In the genomic region with DNA sequence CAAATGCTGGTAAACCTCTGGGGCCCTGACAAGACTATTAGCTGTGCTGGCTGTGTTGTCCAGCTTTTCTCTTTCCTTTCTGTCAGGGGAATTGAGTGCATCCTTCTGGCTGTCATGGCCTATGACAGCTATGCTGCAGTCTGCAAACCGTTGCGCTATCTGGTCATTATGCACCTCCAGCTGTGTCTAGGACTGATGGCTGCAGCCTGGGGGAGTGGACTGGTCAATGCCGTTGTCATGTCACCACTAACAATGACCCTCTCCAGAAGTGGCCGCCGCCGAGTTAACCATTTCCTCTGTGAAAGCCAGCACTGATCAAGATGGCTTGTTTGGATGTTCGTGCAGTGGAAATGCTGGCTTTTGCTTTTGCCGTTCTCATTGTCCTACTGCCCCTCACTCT, we compare ENCODE assay signal across 2 cellular contexts.
TF ChIP-seq lines count a peak whose summit lies in the region.

No MANE protein-coding gene starts in this region.

TF ChIP-seq in H1, 55 proteins besides CTCF, POLR2A, EP300 and RAD21:
- no peak for TF ChIP-seq BCL11A (IDR thresholded peaks at IDR 0.05; ENCODE audit: low read depth in 2 of 2, low read length in 2 of 2)
- TF ChIP-seq NANOG (IDR thresholded peaks at IDR 0.05; ENCODE audit: insufficient read depth, low read depth, low read length, poor library complexity, severe bottlenecking), result no peak
- no peak for TF ChIP-seq BACH1 (IDR thresholded peaks at IDR 0.05; ENCODE audit: low read length)
- TF ChIP-seq SP2 (IDR thresholded peaks at IDR 0.05; ENCODE audit: low read length), result no peak
- TF ChIP-seq RBBP5 (IDR thresholded peaks at IDR 0.05; ENCODE audit: borderline replicate concordance, low read depth, low read length), result no peak
- TF ChIP-seq CREB1 (IDR thresholded peaks at IDR 0.05), result no peak
- no peak for TF ChIP-seq FOSL1 (IDR thresholded peaks at IDR 0.05; ENCODE audit: insufficient read depth, low read depth, low read length)
- TF ChIP-seq SUZ12 (IDR thresholded peaks at IDR 0.05; ENCODE audit: low read length), result no peak
- no peak for TF ChIP-seq SIN3A (conservative IDR thresholded peaks at IDR 0.05 in 1 of 2, IDR thresholded peaks at IDR 0.05 in 1 of 2; ENCODE audit: low read depth in 1 of 2, low read length in 2 of 2)
- TF ChIP-seq SP4 (IDR thresholded peaks at IDR 0.05; ENCODE audit: low read length), result no peak

TF ChIP-seq in HepG2, 621 proteins besides CTCF, POLR2A, EP300 and RAD21:
- TF ChIP-seq HNRNPK (IDR thresholded peaks at IDR 0.05; ENCODE audit: low read depth, low read length, poor library complexity, severe bottlenecking) (no peak), TRIM24 (CRISPR knock-in tag; IDR thresholded peaks at IDR 0.05) (no peak), MBNL3 (CRISPR knock-in tag; conservative IDR thresholded peaks at IDR 0.05) (no peak), TMF1 (CRISPR knock-in tag; IDR thresholded peaks at IDR 0.05; ENCODE audit: low read depth) (no peak), KAT7 (CRISPR knock-in tag; IDR thresholded peaks at IDR 0.05; ENCODE audit: borderline replicate concordance) (no peak), ERF (CRISPR knock-in tag; IDR thresholded peaks at IDR 0.05) (no peak), HDAC2 (CRISPR knock-in tag; IDR thresholded peaks at IDR 0.05) (no peak), ZSCAN21 (CRISPR knock-in tag; IDR thresholded peaks at IDR 0.05; ENCODE audit: borderline replicate concordance) (no peak), ZNF224 (CRISPR knock-in tag; IDR thresholded peaks at IDR 0.05) (no peak), KDM1A (CRISPR knock-in tag; IDR thresholded peaks at IDR 0.05) (no peak), ZNF256 (CRISPR knock-in tag; conservative IDR thresholded peaks at IDR 0.05) (no peak)
- TF ChIP-seq, protein P1, sequence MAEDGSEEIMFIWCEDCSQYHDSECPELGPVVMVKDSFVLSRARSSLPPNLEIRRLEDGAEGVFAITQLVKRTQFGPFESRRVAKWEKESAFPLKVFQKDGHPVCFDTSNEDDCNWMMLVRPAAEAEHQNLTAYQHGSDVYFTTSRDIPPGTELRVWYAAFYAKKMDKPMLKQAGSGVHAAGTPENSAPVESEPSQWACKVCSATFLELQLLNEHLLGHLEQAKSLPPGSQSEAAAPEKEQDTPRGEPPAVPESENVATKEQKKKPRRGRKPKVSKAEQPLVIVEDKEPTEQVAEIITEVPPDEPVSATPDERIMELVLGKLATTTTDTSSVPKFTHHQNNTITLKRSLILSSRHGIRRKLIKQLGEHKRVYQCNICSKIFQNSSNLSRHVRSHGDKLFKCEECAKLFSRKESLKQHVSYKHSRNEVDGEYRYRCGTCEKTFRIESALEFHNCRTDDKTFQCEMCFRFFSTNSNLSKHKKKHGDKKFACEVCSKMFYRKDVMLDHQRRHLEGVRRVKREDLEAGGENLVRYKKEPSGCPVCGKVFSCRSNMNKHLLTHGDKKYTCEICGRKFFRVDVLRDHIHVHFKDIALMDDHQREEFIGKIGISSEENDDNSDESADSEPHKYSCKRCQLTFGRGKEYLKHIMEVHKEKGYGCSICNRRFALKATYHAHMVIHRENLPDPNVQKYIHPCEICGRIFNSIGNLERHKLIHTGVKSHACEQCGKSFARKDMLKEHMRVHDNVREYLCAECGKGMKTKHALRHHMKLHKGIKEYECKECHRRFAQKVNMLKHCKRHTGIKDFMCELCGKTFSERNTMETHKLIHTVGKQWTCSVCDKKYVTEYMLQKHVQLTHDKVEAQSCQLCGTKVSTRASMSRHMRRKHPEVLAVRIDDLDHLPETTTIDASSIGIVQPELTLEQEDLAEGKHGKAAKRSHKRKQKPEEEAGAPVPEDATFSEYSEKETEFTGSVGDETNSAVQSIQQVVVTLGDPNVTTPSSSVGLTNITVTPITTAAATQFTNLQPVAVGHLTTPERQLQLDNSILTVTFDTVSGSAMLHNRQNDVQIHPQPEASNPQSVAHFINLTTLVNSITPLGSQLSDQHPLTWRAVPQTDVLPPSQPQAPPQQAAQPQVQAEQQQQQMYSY (CRISPR knock-in tag; IDR thresholded peaks at IDR 0.05), result no peak
- TF ChIP-seq, protein P2, sequence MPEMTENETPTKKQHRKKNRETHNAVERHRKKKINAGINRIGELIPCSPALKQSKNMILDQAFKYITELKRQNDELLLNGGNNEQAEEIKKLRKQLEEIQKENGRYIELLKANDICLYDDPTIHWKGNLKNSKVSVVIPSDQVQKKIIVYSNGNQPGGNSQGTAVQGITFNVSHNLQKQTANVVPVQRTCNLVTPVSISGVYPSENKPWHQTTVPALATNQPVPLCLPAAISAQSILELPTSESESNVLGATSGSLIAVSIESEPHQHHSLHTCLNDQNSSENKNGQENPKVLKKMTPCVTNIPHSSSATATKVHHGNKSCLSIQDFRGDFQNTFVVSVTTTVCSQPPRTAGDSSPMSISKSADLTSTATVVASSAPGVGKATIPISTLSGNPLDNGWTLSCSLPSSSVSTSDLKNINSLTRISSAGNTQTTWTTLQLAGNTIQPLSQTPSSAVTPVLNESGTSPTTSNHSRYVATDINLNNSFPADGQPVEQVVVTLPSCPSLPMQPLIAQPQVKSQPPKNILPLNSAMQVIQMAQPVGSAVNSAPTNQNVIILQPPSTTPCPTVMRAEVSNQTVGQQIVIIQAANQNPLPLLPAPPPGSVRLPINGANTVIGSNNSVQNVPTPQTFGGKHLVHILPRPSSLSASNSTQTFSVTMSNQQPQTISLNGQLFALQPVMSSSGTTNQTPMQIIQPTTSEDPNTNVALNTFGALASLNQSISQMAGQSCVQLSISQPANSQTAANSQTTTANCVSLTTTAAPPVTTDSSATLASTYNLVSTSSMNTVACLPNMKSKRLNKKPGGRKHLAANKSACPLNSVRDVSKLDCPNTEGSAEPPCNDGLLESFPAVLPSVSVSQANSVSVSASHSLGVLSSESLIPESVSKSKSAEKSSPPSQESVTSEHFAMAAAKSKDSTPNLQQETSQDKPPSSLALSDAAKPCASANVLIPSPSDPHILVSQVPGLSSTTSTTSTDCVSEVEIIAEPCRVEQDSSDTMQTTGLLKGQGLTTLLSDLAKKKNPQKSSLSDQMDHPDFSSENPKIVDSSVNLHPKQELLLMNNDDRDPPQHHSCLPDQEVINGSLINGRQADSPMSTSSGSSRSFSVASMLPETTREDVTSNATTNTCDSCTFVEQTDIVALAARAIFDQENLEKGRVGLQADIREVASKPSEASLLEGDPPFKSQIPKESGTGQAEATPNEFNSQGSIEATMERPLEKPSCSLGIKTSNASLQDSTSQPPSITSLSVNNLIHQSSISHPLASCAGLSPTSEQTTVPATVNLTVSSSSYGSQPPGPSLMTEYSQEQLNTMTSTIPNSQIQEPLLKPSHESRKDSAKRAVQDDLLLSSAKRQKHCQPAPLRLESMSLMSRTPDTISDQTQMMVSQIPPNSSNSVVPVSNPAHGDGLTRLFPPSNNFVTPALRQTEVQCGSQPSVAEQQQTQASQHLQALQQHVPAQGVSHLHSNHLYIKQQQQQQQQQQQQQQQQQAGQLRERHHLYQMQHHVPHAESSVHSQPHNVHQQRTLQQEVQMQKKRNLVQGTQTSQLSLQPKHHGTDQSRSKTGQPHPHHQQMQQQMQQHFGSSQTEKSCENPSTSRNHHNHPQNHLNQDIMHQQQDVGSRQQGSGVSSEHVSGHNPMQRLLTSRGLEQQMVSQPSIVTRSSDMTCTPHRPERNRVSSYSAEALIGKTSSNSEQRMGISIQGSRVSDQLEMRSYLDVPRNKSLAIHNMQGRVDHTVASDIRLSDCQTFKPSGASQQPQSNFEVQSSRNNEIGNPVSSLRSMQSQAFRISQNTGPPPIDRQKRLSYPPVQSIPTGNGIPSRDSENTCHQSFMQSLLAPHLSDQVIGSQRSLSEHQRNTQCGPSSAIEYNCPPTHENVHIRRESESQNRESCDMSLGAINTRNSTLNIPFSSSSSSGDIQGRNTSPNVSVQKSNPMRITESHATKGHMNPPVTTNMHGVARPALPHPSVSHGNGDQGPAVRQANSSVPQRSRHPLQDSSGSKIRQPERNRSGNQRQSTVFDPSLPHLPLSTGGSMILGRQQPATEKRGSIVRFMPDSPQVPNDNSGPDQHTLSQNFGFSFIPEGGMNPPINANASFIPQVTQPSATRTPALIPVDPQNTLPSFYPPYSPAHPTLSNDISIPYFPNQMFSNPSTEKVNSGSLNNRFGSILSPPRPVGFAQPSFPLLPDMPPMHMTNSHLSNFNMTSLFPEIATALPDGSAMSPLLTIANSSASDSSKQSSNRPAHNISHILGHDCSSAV (CRISPR knock-in tag; IDR thresholded peaks at IDR 0.05; ENCODE audit: borderline replicate concordance), result no peak
